ENCODE assay signal across 13 cellular contexts in the genomic region with DNA sequence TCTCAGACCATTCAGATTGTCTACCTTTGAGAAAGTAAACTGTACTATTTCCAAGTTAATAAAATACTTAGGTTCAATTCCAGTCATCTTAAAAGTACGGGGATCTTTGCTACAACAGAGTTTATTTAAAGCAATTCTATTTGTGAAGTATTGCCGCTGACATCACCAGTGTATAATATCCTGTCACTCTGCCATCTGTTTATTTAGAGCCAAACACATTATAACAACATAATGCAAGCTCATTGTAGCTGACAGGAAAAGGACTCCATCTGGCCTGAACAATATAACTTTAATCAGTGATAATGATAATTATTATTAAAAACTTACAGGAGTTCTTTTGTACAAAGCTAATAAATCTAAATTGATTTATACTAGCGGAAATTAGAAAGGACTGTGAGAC.
"Had no signal": no experiment of that assay in that cellular context is flagged by ENCODE, and none has a peak within 500 bp of the region (broad histone marks: within the 10 kb centered on the region; RNA-seq: fewer than 3 reads in every experiment).

No MANE protein-coding gene starts in this region.

- DNase-seq: activated CD4-positive, alpha-beta T cell treated with anti-CD3 and anti-CD28 coated beads, Interleukin-2, amount 50 U/mL, for 1 hour; activated CD8-positive, alpha-beta memory T cell treated with anti-CD3 and anti-CD28 coated beads for 24 hours; activated naive CD4-positive, alpha-beta T cell; anterior cingulate cortex; brain microvascular endothelial cell; effector memory CD8-positive, alpha-beta T cell; head of caudate nucleus; kidney glomerular epithelial cell; left ventricle myocardium superior; natural killer cell; stimulated activated CD4-positive, alpha-beta T cell treated with anti-CD3 and anti-CD28 coated beads, Interleukin-1b, Interleukin-23, amount 100 ng/mL, for 48 hours; stimulated activated naive CD8-positive, alpha-beta T cell treated with anti-CD3 and anti-CD28 coated beads, Interleukin-15, amount 100 ng/mL, for 72 hours; upper lobe of left lung had no signal
